Comparison of ENCODE assay signal across 8 cellular contexts in the genomic region with DNA sequence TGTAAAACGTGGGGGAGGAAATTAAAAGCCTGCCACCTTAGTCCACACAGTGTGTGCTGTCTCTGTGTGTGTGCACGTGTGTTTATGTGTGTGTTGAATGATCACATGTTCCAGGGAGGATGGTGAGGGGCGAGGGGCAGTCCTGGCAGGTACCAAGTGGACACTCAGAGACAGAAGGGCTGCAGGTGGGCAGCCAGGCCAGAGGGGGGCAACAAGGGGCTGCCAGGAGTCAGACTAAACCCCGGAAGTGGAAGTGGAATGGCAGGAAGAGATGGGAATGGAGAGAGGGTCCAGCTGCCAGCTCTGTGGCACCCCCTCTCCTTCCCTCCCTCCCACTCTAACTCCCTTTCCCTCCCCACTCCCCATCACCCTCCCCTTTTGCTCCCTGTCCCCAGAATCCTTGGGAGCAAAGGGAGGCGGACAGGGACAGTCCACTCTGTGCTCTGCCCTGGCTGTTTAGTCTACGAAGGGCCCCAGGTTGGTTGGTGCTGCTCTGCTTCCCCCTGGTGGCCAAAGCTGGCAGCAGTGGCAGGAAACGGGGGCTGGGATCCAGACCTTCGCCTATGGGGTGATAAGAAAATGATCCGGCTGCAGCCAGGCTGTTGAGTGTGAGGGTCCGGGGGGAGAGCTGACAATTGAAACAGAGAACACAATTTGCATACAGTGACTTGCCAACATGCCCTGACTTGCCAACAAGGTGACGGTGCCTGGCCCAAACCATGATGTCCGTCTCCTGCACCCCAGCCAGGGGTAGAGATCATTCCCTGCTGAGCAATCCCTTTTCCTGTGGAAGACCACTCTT. TPM values are rescaled to one million over a fixed set of nuclear protein-coding genes. Genes with fewer than 3 reads are reported as not detected.
DNase-seq lines count a peak whose midpoint lies in the region; ATAC-seq and TF ChIP-seq lines count a peak whose summit lies in the region.

No MANE protein-coding gene starts in this region.

- H3K36me3 ChIP-seq in mesenchymal stem cell (ENCODE audit: control insufficient read depth in 1 of 2, insufficient read depth in 2 of 2, low read depth in 1 of 2, low read length in 2 of 2): no peaks in the 10 kb centered on the region

- peak overlapping the region; percentile 89 for H4K8ac ChIP-seq in mesenchymal stem cell (ENCODE audit: low read length)

- H3K4me3 Mint-ChIP-seq in activated CD8-positive, alpha-beta T cell treated with anti-CD3 and anti-CD28 coated beads, Interleukin-2, amount 10 ng/mL, durations not matched to agents 7 days and 5 days: no peak overlapping the region
- H3K4me3 Mint-ChIP-seq in effector memory CD8-positive, alpha-beta T cell: peak overlapping the region in 1 of 2 donors; percentile 43

- CTCF ChIA-PET in activated CD8-positive, alpha-beta T cell treated with anti-CD3 and anti-CD28 coated beads, Interleukin-2, amount 10 ng/mL, durations not matched to agents 7 days and 5 days (lab: Charles Lee): interaction anchor here (0.6 to 1.5 kb wide), 5 partner anchors 25 to 85 kb away, joined by 3 to 4 read pairs (median 4); no protein-coding TSS in a partner anchor

- H3K4me2 ChIP-seq in mesenchymal stem cell (ENCODE audit: low read length, poor library complexity, severe bottlenecking): peak overlapping the region; percentile 32

- H2BK15ac ChIP-seq in mesenchymal stem cell (ENCODE audit: low read depth, poor library complexity, severe bottlenecking): peak overlapping the region; percentile 64

- H3K27me3 Mint-ChIP-seq in activated CD8-positive, alpha-beta T cell treated with anti-CD3 and anti-CD28 coated beads, Interleukin-2, amount 10 ng/mL, durations not matched to agents 7 days and 5 days (ENCODE audit: low read depth): peaks cover 8% of the 10 kb centered on the region
- peaks cover 0 to 27% of the 10 kb centered on the region in 2 donors for H3K27me3 Mint-ChIP-seq in effector memory CD8-positive, alpha-beta T cell

- H2BK120ac ChIP-seq in mesenchymal stem cell (ENCODE audit: low read depth, low read length): peak overlapping the region; percentile 74

- POLR2A ChIA-PET in activated CD8-positive, alpha-beta T cell treated with anti-CD3 and anti-CD28 coated beads, Interleukin-2, amount 10 ng/mL, durations not matched to agents 7 days and 5 days (lab: Charles Lee): interaction anchor here (0.6 kb wide), 1 partner anchor 32 kb away, joined by 3 read pairs; no protein-coding TSS in a partner anchor

- ATAC-seq in HG03159 (IDR thresholded peaks at IDR 0.05; ENCODE audit: unreplicated experiment): peak; percentile 75
- ATAC-seq in activated CD8-positive, alpha-beta T cell treated with anti-CD3 and anti-CD28 coated beads, Interleukin-2, amount 10 ng/mL, durations not matched to agents 7 days and 5 days: peak; percentile 57
- ATAC-seq in effector memory CD8-positive, alpha-beta T cell (replicated peaks): peak; percentile 87
- ATAC-seq in GM21786 (IDR thresholded peaks at IDR 0.05; ENCODE audit: unreplicated experiment): no peak

- no peaks in the 10 kb centered on the region for H3K79me1 ChIP-seq in mesenchymal stem cell (replicated peaks; ENCODE audit: low read length, poor library complexity, severe bottlenecking)

- H3K27ac Mint-ChIP-seq in activated CD8-positive, alpha-beta T cell treated with anti-CD3 and anti-CD28 coated beads, Interleukin-2, amount 10 ng/mL, durations not matched to agents 7 days and 5 days: no peak overlapping the region
- no peak overlapping the region for H3K27ac Mint-ChIP-seq in effector memory CD8-positive, alpha-beta T cell

- H3K9ac ChIP-seq in mesenchymal stem cell (ENCODE audit: low read length): peak overlapping the region; percentile 66

- no peak overlapping the region for H3K23ac ChIP-seq in mesenchymal stem cell (ENCODE audit: low read length in 2 of 2)

- H2BK12ac ChIP-seq in mesenchymal stem cell (ENCODE audit: low read length in 2 of 2): peak overlapping the region in 1 of 2 experiments; percentile 49

- peak; percentile 90 for TF ChIP-seq CTCF in GM12864 (IDR thresholded peaks at IDR 0.05; ENCODE audit: low read depth, low read length, missing control alignments)

- H2AFZ ChIP-seq in mesenchymal stem cell (ENCODE audit: low read depth, low read length): peak overlapping the region; percentile 56

- peak overlapping the region in 1 of 2 experiments; percentile 33 for H3K4ac ChIP-seq in mesenchymal stem cell (ENCODE audit: low read depth in 1 of 2, low read length in 2 of 2)

- no peak overlapping the region for H2AK5ac ChIP-seq in mesenchymal stem cell (ENCODE audit: low read length, severe bottlenecking)

- H3K14ac ChIP-seq in mesenchymal stem cell (ENCODE audit: low read length in 2 of 2): no peak overlapping the region

- peak overlapping the region; percentile 76 for H4K91ac ChIP-seq in mesenchymal stem cell (ENCODE audit: low read length)

- DNase-seq in GM12864 (ENCODE audit: low read depth) (no peak), NCI-H69 (lab: John Stamatoyannopoulos, UW) (peak; percentile 86), mesenchymal stem cell (peak; percentile 77)
- DNase-seq in activated CD8-positive, alpha-beta T cell treated with anti-CD3 and anti-CD28 coated beads, Interleukin-2, amount 10 ng/mL, durations not matched to agents 7 days and 5 days: peak; percentile 49
- peak; percentile 64 to 69 (median 67) for DNase-seq in effector memory CD8-positive, alpha-beta T cell
- DNase-seq in stimulated activated CD8-positive, alpha-beta memory T cell treated with anti-CD3 and anti-CD28 coated beads, Interleukin-12 subunit alpha, Interleukin-12 subunit beta, amount 100 ng/mL, for 24 hours (ENCODE audit: extremely low read depth): peak; percentile 34

- H3K4me1 Mint-ChIP-seq in activated CD8-positive, alpha-beta T cell treated with anti-CD3 and anti-CD28 coated beads, Interleukin-2, amount 10 ng/mL, durations not matched to agents 7 days and 5 days (ENCODE audit: low read depth): peaks cover 4% of the 10 kb centered on the region
- H3K4me1 Mint-ChIP-seq in effector memory CD8-positive, alpha-beta T cell (ENCODE audit: low read depth in 2 of 2): peaks cover 0 to 1% of the 10 kb centered on the region in 2 donors

- H3K9me3 ChIP-seq in mesenchymal stem cell (ENCODE audit: control insufficient read depth, low read length): no peaks in the 10 kb centered on the region

- H3K4me3 ChIP-seq in GM12864 (ENCODE audit: low read depth, low read length) (no peak overlapping the region), mesenchymal stem cell (ENCODE audit: insufficient read depth in 1 of 2, low read depth in 1 of 2, low read length in 2 of 2) (no peak overlapping the region)

- 33% methylated on average over 11 of the region's 12 CpGs for WGBS in mesenchymal stem cell

- H2BK5ac ChIP-seq in mesenchymal stem cell (ENCODE audit: low read depth, low read length, poor library complexity, severe bottlenecking): no peak overlapping the region

- no peaks in the 10 kb centered on the region for H3K27me3 ChIP-seq in mesenchymal stem cell (ENCODE audit: control insufficient read depth in 1 of 2, insufficient read depth in 1 of 2, low read length in 2 of 2)

- peaks cover 14% of the 10 kb centered on the region for H3K4me1 ChIP-seq in mesenchymal stem cell (ENCODE audit: control insufficient read depth, insufficient read depth, low read depth, low read length)

- H3K9me3 Mint-ChIP-seq in activated CD8-positive, alpha-beta T cell treated with anti-CD3 and anti-CD28 coated beads, Interleukin-2, amount 10 ng/mL, durations not matched to agents 7 days and 5 days (ENCODE audit: insufficient read depth): no peaks in the 10 kb centered on the region
- no peaks in the 10 kb centered on the region for H3K9me3 Mint-ChIP-seq in effector memory CD8-positive, alpha-beta T cell

- no peaks in the 10 kb centered on the region for H3K36me3 Mint-ChIP-seq in activated CD8-positive, alpha-beta T cell treated with anti-CD3 and anti-CD28 coated beads, Interleukin-2, amount 10 ng/mL, durations not matched to agents 7 days and 5 days (ENCODE audit: low read depth)
- no peaks in the 10 kb centered on the region for H3K36me3 Mint-ChIP-seq in effector memory CD8-positive, alpha-beta T cell (ENCODE audit: insufficient read depth)

- no peak overlapping the region for H3K27ac ChIP-seq in mesenchymal stem cell (ENCODE audit: low read length, poor library complexity, severe bottlenecking)

- H3K18ac ChIP-seq in mesenchymal stem cell (ENCODE audit: low read depth in 1 of 2, low read length in 2 of 2): peak overlapping the region; percentile 40 to 67

RNA-seq across cellular contexts. Expression of gene P2RY2, which starts 24.4 kb away (rescaled TPM):
- total RNA-seq in activated CD8-positive, alpha-beta T cell treated with anti-CD3 and anti-CD28 coated beads, Interleukin-2, amount 10 ng/mL, durations not matched to agents 7 days and 5 days: not detected
- 0.01 TPM for polyA plus RNA-seq in mesenchymal stem cell (2013, experiment 1 of 2)
- polyA plus RNA-seq in mesenchymal stem cell (2013, experiment 2 of 2): 0.03 TPM

RNA-seq across cellular contexts. Expression of gene P2RY6, which starts 29.6 kb away (rescaled TPM):
- not detected for total RNA-seq in activated CD8-positive, alpha-beta T cell treated with anti-CD3 and anti-CD28 coated beads, Interleukin-2, amount 10 ng/mL, durations not matched to agents 7 days and 5 days
- 0.35 TPM for polyA plus RNA-seq in mesenchymal stem cell (2013, experiment 1 of 2)
- 0.21 TPM for polyA plus RNA-seq in mesenchymal stem cell (2013, experiment 2 of 2)
